ENCODE assay signal across 26 cellular contexts in genomic region chr9:8179381-8180053, GRCh38.
DNase-seq lines count a peak whose midpoint lies in the region; ATAC-seq, FAIRE-seq and TF ChIP-seq lines count a peak whose summit lies in the region.
"Had no signal": no experiment of that assay in that cellular context is flagged by ENCODE, and none has a peak within 500 bp of the region (broad histone marks: within the 10 kb centered on the region; RNA-seq: fewer than 3 reads in every experiment).

No MANE protein-coding gene starts in this region.

- no peak overlapping the region for H3K27ac ChIP-seq in A549
- peak overlapping the region; percentile 73 for H3K27ac ChIP-seq in angular gyrus (ENCODE audit: low read depth, low read length)
- no peak overlapping the region for H3K27ac ChIP-seq in coronary artery
- H3K27ac ChIP-seq: brain microvascular endothelial cell, gastrocnemius medialis, VCaP had no signal

- H3K9me3 ChIP-seq in A549 = no peaks in the 10 kb centered on the region
- H3K9me3 ChIP-seq: gastrocnemius medialis had no signal

- intact Hi-C loops in lower leg skin (cut with DNase I; ENCODE audit: low total_unique reads) = no loop called here

- TF ChIP-seq POLR2A in A549 (IDR thresholded peaks at IDR 0.05; ENCODE audit: low read length) = no peak
- no peak for TF ChIP-seq POLR2A in lower leg skin (IDR thresholded peaks at IDR 0.05)

- no peaks in the 10 kb centered on the region for H3K4me1 ChIP-seq in A549
- H3K4me1 ChIP-seq: gastrocnemius medialis had no signal

- no peak overlapping the region for H3K4me2 ChIP-seq in A549

- ATAC-seq in A549 = no peak
- ATAC-seq: gastrocnemius medialis; stimulated activated naive CD8-positive, alpha-beta T cell treated with anti-CD3 and anti-CD28 coated beads, Interleukin-15, Interleukin-2, amounts not matched to agents 100 U/mL and 50 U/mL, for 24 hours had no signal

- TF ChIP-seq EP300 in A549 (IDR thresholded peaks at IDR 0.05) = no peak

- H3K4me3 ChIP-seq in A549 (no peak overlapping the region), coronary artery (no peak overlapping the region), lower leg skin (ENCODE audit: low read depth, poor library complexity, severe bottlenecking) (no peak overlapping the region)
- H3K4me3 ChIP-seq: gastrocnemius medialis, lung had no signal

- no peak for TF ChIP-seq RAD21 in A549 (conservative IDR thresholded peaks at IDR 0.05 in 1 of 2, IDR thresholded peaks at IDR 0.05 in 1 of 2)

- FAIRE-seq in A549 (lab: Jason Lieb, UNC) = no peak
- FAIRE-seq: endothelial cell of umbilical vein, GM12891, small intestine, urothelium cell line had no signal

- no peak for TF ChIP-seq CTCF in A549 (IDR thresholded peaks at IDR 0.05)
- no peak for TF ChIP-seq CTCF in coronary artery (IDR thresholded peaks at IDR 0.05)
- no peak for TF ChIP-seq CTCF in lower leg skin (IDR thresholded peaks at IDR 0.05)

- no peak for DNase-seq in A549 (ENCODE audit: low read depth in 1 of 2, low spot score in 1 of 2)
- DNase-seq in NCI-H146 treated with DMSO at 0.1 percent for 48 hours (lab: John Stamatoyannopoulos, UW; ENCODE audit: unreplicated experiment) = peak; percentile 85
- peak; percentile 15 for DNase-seq in middle frontal gyrus (ENCODE audit: extremely low spot score, low spot score)
- DNase-seq in coronary artery (ENCODE audit: low spot score) = no peak
- no peak for DNase-seq in NOMO-1 treated with DMSO at 0.1 percent for 48 hours (lab: John Stamatoyannopoulos, UW; ENCODE audit: unreplicated experiment)
- no peak for DNase-seq in lower leg skin (ENCODE audit: low spot score in 2 of 2)
- DNase-seq: ACHN; activated CD4-positive, alpha-beta T cell treated with anti-CD3 and anti-CD28 coated beads for 4 hours; amniotic stem cell; brain microvascular endothelial cell; DMS153; gastrocnemius medialis; H7; Karpas-422; NCI-H1694; NCI-H524 treated with DMSO at 0.1 percent for 48 hours; SIG-M5; small intestine; stimulated activated naive CD8-positive, alpha-beta T cell treated with anti-CD3 and anti-CD28 coated beads, Interleukin-15, Interleukin-2, amounts not matched to agents 100 U/mL and 50 U/mL, for 24 hours; T1000 had no signal

- CTCF ChIA-PET in A549 (lab: Yijun Ruan, JAX) = interaction anchor here (0.6 kb wide), 1 partner anchor 540 kb away, joined by 3 read pairs; no protein-coding TSS in a partner anchor

- WGBS in A549 (ENCODE audit: missing lambda C conversion rate) = 1% methylated on average over 3 of the region's 3 CpGs
- 41 to 57% methylated on average over 3 of the region's 3 CpGs for WGBS in lower leg skin, 2 donors

- POLR2A ChIA-PET in A549 (lab: Yijun Ruan, JAX) = no interaction called here

TF ChIP-seq in A549, 52 proteins besides CTCF, POLR2A, EP300 and RAD21:
- TF ChIP-seq ZC3H11A (IDR thresholded peaks at IDR 0.05) = no peak
- TF ChIP-seq MAFK (IDR thresholded peaks at IDR 0.05; ENCODE audit: partially characterized antibody) = peak; percentile 22

Comparison
In these comparisons a context has a peak if more than half of its experiments do, and no peak if none do; other contexts are left out.
1. DNase-seq: peak in NCI-H146 treated with DMSO at 0.1 percent for 48 hours (single experiment) and middle frontal gyrus (single experiment); none in A549 (0 of 2), coronary artery (single experiment), NOMO-1 treated with DMSO at 0.1 percent for 48 hours (single experiment) and lower leg skin (0 of 2).